22 cellular contexts compared by ENCODE assay signal in genomic region chr2:53668624-53669026, GRCh38.
"Had no signal": no experiment of that assay in that cellular context is flagged by ENCODE, and none has a peak within 500 bp of the region (broad histone marks: within the 10 kb centered on the region; RNA-seq: fewer than 3 reads in every experiment).

No MANE protein-coding gene starts in this region.

- H3K36me3 ChIP-seq: neural progenitor cell, prostate gland, transverse colon had no signal

- ATAC-seq: activated T-cell treated with anti-CD3 and anti-CD28 coated beads, Interleukin-2, amount 50 U/mL, for 72 hours; gastroesophageal sphincter; right cardiac atrium; stimulated activated naive CD8-positive, alpha-beta T cell treated with anti-CD3 and anti-CD28 coated beads, Interleukin-15, amount 100 ng/mL, for 72 hours had no signal

- H3K9me3 ChIP-seq: prostate gland, suprapubic skin, transverse colon had no signal

- H3K27me3 Mint-ChIP-seq: activated naive CD4-positive, alpha-beta T cell treated with anti-CD3 and anti-CD28 coated beads, Interleukin-2, amount 50 U/mL, for 24 hours; central memory CD8-positive, alpha-beta T cell; naive B cell; stimulated activated naive CD8-positive, alpha-beta T cell treated with anti-CD3 and anti-CD28 coated beads, Interleukin-15, amount 100 ng/mL, for 72 hours had no signal

- H3K4me1 ChIP-seq: gastroesophageal sphincter, neural progenitor cell, prostate gland, suprapubic skin had no signal

- H3K4me3 ChIP-seq: coronary artery, gastroesophageal sphincter, heart left ventricle, left ventricle myocardium inferior, neural progenitor cell, prostate gland, smooth muscle cell, suprapubic skin, transverse colon had no signal

- H3K27ac ChIP-seq: coronary artery, gastroesophageal sphincter, heart left ventricle, left ventricle myocardium inferior, neural progenitor cell, prostate gland, suprapubic skin, transverse colon, VCaP had no signal

- H3K9me3 Mint-ChIP-seq: central memory CD8-positive, alpha-beta T cell had no signal

- H3K4me1 Mint-ChIP-seq: activated naive CD4-positive, alpha-beta T cell treated with anti-CD3 and anti-CD28 coated beads, Interleukin-2, amount 50 U/mL, for 24 hours; central memory CD8-positive, alpha-beta T cell; neural progenitor cell; stimulated activated naive CD8-positive, alpha-beta T cell treated with anti-CD3 and anti-CD28 coated beads, Interleukin-15, amount 100 ng/mL, for 72 hours had no signal

- DNase-seq: activated CD4-positive, alpha-beta T cell treated with anti-CD3 and anti-CD28 coated beads for 1 hour; activated effector memory CD4-positive, alpha-beta T cell treated with anti-CD3 and anti-CD28 coated beads, Interleukin-2, amount 50 U/mL, for 16 hours; activated T-cell treated with anti-CD3 and anti-CD28 coated beads, Interleukin-2, amount 50 U/mL, for 72 hours; kidney glomerular epithelial cell; left ventricle myocardium inferior; naive B cell; right cardiac atrium; stimulated activated CD4-positive, alpha-beta T cell treated with anti-CD3 and anti-CD28 coated beads, Interleukin-4, amount 100 ng/mL, for 1 hour; stimulated activated naive CD8-positive, alpha-beta T cell treated with anti-CD3 and anti-CD28 coated beads, Interleukin-15, amount 100 ng/mL, for 72 hours; T-helper 1 cell; T-helper 9 cell; transverse colon had no signal

- H3K27ac Mint-ChIP-seq: activated naive CD4-positive, alpha-beta T cell treated with anti-CD3 and anti-CD28 coated beads, Interleukin-2, amount 50 U/mL, for 24 hours; activated T-cell treated with anti-CD3 and anti-CD28 coated beads, Interleukin-2, amount 50 U/mL, for 72 hours; neural progenitor cell; stimulated activated naive CD8-positive, alpha-beta T cell treated with anti-CD3 and anti-CD28 coated beads, Interleukin-15, amount 100 ng/mL, for 72 hours had no signal

- H3K4me3 Mint-ChIP-seq: activated naive CD4-positive, alpha-beta T cell treated with anti-CD3 and anti-CD28 coated beads, Interleukin-2, amount 50 U/mL, for 24 hours; activated T-cell treated with anti-CD3 and anti-CD28 coated beads, Interleukin-2, amount 50 U/mL, for 72 hours; central memory CD8-positive, alpha-beta T cell; naive B cell; neural progenitor cell; stimulated activated naive CD8-positive, alpha-beta T cell treated with anti-CD3 and anti-CD28 coated beads, Interleukin-15, amount 100 ng/mL, for 72 hours had no signal
